ENCODE assay signal across 12 cellular contexts in genomic region chr6:140174509-140174908, GRCh38.
A peak's percentile ranks its signal among the peaks of the same experiment; 100 is the strongest.
DNase-seq lines count a peak whose midpoint lies in the region; ATAC-seq and FAIRE-seq lines count a peak whose summit lies in the region.
"Had no signal": no experiment of that assay in that cellular context is flagged by ENCODE, and none has a peak within 500 bp of the region (broad histone marks: within the 10 kb centered on the region; RNA-seq: fewer than 3 reads in every experiment).

No MANE protein-coding gene starts in this region.

- no peak for FAIRE-seq in RCC 7860 (lab: Jason Lieb, UNC)

- DNase-seq in GOT3 (lab: John Stamatoyannopoulos, UW): peak; percentile 3
- DNase-seq in RCC 7860 (ENCODE audit: low spot score): peak; percentile 23
- peak; percentile 68 for DNase-seq in epidermal melanocyte (ENCODE audit: insufficient read length, low spot score)
- peak; percentile 90 for DNase-seq in skeletal muscle cell (ENCODE audit: low read depth)
- no peak for DNase-seq in DMS53 treated with DMSO at 0.1 percent for 48 hours (lab: John Stamatoyannopoulos, UW; ENCODE audit: unreplicated experiment)
- no peak for DNase-seq in NCI-H146 treated with DMSO at 0.1 percent for 48 hours (lab: John Stamatoyannopoulos, UW; ENCODE audit: unreplicated experiment)
- DNase-seq in effector CD8-positive, alpha-beta T cell (lab: John Stamatoyannopoulos, UW): no peak
- DNase-seq: activated CD4-positive, alpha-beta T cell treated with anti-CD3 and anti-CD28 coated beads for 4 hours; activated naive CD4-positive, alpha-beta T cell treated with anti-CD3 and anti-CD28 coated beads, Interleukin-2, amount 10 ng/mL, durations not matched to agents 7 days and 5 days; naive B cell; NCI-H2029 treated with DMSO at 0.1 percent for 48 hours had no signal

- H3K4me3 ChIP-seq in skeletal muscle cell (ENCODE audit: low read depth, low read length): no peak overlapping the region

- ATAC-seq in HG03460 (IDR thresholded peaks at IDR 0.05; ENCODE audit: unreplicated experiment): no peak

Comparison
In these comparisons a context has a peak if more than half of its experiments do, and no peak if none do; other contexts are left out.
1. DNase-seq: peak in GOT3 (single experiment), RCC 7860 (single experiment), epidermal melanocyte (single experiment) and skeletal muscle cell (single experiment); none in DMS53 treated with DMSO at 0.1 percent for 48 hours (single experiment), NCI-H146 treated with DMSO at 0.1 percent for 48 hours (single experiment) and effector CD8-positive, alpha-beta T cell (single experiment).